Comparison of ENCODE assay signal across 1 cellular context in genomic region chr15:73990250-73991005, GRCh38.
TF ChIP-seq lines count a peak whose summit lies in the region.

No MANE protein-coding gene starts in this region.

TF ChIP-seq in GM12878, 131 proteins besides CTCF, POLR2A, EP300 and RAD21 (continued from another document):
- TF ChIP-seq IRF3 (IDR thresholded peaks at IDR 0.05) (no peak), PML (IDR thresholded peaks at IDR 0.05; ENCODE audit: low read length) (no peak), JUND (IDR thresholded peaks at IDR 0.05; ENCODE audit: low read depth, low read length) (no peak), IRF4 (IDR thresholded peaks at IDR 0.05; ENCODE audit: low read depth, low read length) (no peak), RCOR1 (conservative IDR thresholded peaks at IDR 0.05; ENCODE audit: low read depth, low read length) (no peak), KLF5 (IDR thresholded peaks at IDR 0.05; ENCODE audit: partially characterized antibody) (no peak), SPI1 (IDR thresholded peaks at IDR 0.05; ENCODE audit: borderline replicate concordance, insufficient read depth, low read depth, low read length) (no peak), SKIL (IDR thresholded peaks at IDR 0.05; ENCODE audit: low read depth, poor library complexity, severe bottlenecking) (no peak), BHLHE40 (IDR thresholded peaks at IDR 0.05; ENCODE audit: borderline replicate concordance in 1 of 2, low read depth in 2 of 2, low read length in 1 of 2) (no peak), ZNF384 (IDR thresholded peaks at IDR 0.05; ENCODE audit: borderline replicate concordance, low read depth, low read length) (no peak), ETV6 (conservative IDR thresholded peaks at IDR 0.05 in 1 of 2, IDR thresholded peaks at IDR 0.05 in 1 of 2; ENCODE audit: borderline replicate concordance in 1 of 2, low read depth in 1 of 2) (no peak), HCFC1 (IDR thresholded peaks at IDR 0.05; ENCODE audit: low read length) (no peak), E2F4 (IDR thresholded peaks at IDR 0.05; ENCODE audit: low read depth, low read length) (no peak), MEF2A (IDR thresholded peaks at IDR 0.05; ENCODE audit: insufficient read depth, low read depth, low read length) (no peak), PAX5 (IDR thresholded peaks at IDR 0.05; ENCODE audit: borderline replicate concordance, low read depth, low read length) (no peak)
